Comparison of ENCODE assay signal across 16 cellular contexts in the genomic region with DNA sequence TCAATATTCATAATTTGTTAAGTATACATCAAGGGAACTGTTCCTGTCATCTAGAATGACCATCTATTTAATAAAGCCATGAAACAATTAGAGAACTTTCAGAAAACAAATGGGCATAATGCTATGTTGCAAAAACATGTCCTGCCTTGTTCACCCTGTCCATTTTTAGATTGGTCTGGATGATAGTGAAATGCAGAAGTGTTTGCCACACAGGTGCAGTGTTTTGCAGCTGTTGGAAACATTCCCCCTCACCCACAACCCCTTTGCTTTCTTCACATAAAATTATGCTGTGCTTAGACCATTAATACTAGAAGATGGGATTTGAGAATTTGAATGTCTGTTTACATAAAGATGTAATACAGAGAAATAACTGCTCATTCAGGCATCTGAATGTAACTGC. TPM values are rescaled to one million over a fixed set of nuclear protein-coding genes. Genes with fewer than 3 reads are reported as not detected.
DNase-seq lines count a peak whose midpoint lies in the region; ATAC-seq and TF ChIP-seq lines count a peak whose summit lies in the region.
"Had no signal": no experiment of that assay in that cellular context is flagged by ENCODE, and none has a peak within 500 bp of the region (broad histone marks: within the 10 kb centered on the region; RNA-seq: fewer than 3 reads in every experiment).

No MANE protein-coding gene starts in this region.

- H3K4me2 ChIP-seq in neural progenitor cell, result no peak overlapping the region

- no peaks in the 10 kb centered on the region for H3K27me3 ChIP-seq in neural progenitor cell
- no peaks in the 10 kb centered on the region for H3K27me3 ChIP-seq in BE2C
- H3K27me3 ChIP-seq: foreskin keratinocyte, pancreas, testis had no signal

- H3K79me2 ChIP-seq in neural progenitor cell (ENCODE audit: low read depth), result peaks cover 28% of the 10 kb centered on the region

- H3K36me3 Mint-ChIP-seq in memory B cell (peaks cover 9% of the 10 kb centered on the region), neural progenitor cell (peaks cover 18% of the 10 kb centered on the region)

- TF ChIP-seq CTCF in neural progenitor cell (IDR thresholded peaks at IDR 0.05) (no peak), BE2C (IDR thresholded peaks at IDR 0.05; ENCODE audit: low read depth, low read length) (no peak)

- H3K9me3 ChIP-seq in neural progenitor cell (ENCODE audit: low read depth), result no peaks in the 10 kb centered on the region
- no peaks in the 10 kb centered on the region for H3K9me3 ChIP-seq in BE2C
- H3K9me3 ChIP-seq: pancreas, testis had no signal

- no peak overlapping the region for H3K9ac ChIP-seq in neural progenitor cell

- H3K4me1 ChIP-seq in neural progenitor cell (no peaks in the 10 kb centered on the region), BE2C (peaks cover 10% of the 10 kb centered on the region)

- H3K4me3 Mint-ChIP-seq in memory B cell, result no peak overlapping the region
- no peak overlapping the region for H3K4me3 Mint-ChIP-seq in neural progenitor cell
- H3K4me3 Mint-ChIP-seq: activated CD4-positive, alpha-beta T cell treated with anti-CD3 and anti-CD28 coated beads for 36 hours; brain had no signal

- H3K4me1 Mint-ChIP-seq in memory B cell (peaks cover 53% of the 10 kb centered on the region), neural progenitor cell (no peaks in the 10 kb centered on the region)

- H3K9me3 Mint-ChIP-seq in memory B cell (no peaks in the 10 kb centered on the region), neural progenitor cell (peaks cover 7% of the 10 kb centered on the region)

- H3K4me3 ChIP-seq in neural progenitor cell (no peak overlapping the region), BE2C (ENCODE audit: low read depth, low read length) (no peak overlapping the region)
- H3K4me3 ChIP-seq: pancreas, testis had no signal

- ATAC-seq in GM18858 (IDR thresholded peaks at IDR 0.05; ENCODE audit: unreplicated experiment), result peak; percentile 45
- peak; percentile 58 for ATAC-seq in GM21515 (IDR thresholded peaks at IDR 0.05; ENCODE audit: unreplicated experiment)
- peak; percentile 53 for ATAC-seq in HG03442 (IDR thresholded peaks at IDR 0.05; ENCODE audit: unreplicated experiment)
- peak; percentile 79 for ATAC-seq in memory B cell (ENCODE audit: low read depth)
- ATAC-seq in GM18505 (IDR thresholded peaks at IDR 0.05; ENCODE audit: unreplicated experiment), result no peak
- ATAC-seq: foreskin keratinocyte, Panc1, pancreas had no signal

- no peaks in the 10 kb centered on the region for H3K36me3 ChIP-seq in neural progenitor cell
- no peaks in the 10 kb centered on the region for H3K36me3 ChIP-seq in BE2C
- H3K36me3 ChIP-seq: pancreas had no signal

- H3F3A ChIP-seq in neural progenitor cell (ENCODE audit: low read depth), result no peaks in the 10 kb centered on the region

- DNase-seq in memory B cell (ENCODE audit: low spot score in 2 of 2) (peak in 1 of 2 donors; percentile 17), neural progenitor cell (ENCODE audit: low spot score) (no peak), BE2C (no peak)
- DNase-seq: activated CD4-positive, alpha-beta T cell treated with anti-CD3 and anti-CD28 coated beads for 36 hours; COR-L47; foreskin keratinocyte; mesendoderm; pancreas; testis had no signal

- H3K27me3 Mint-ChIP-seq in memory B cell, result no peaks in the 10 kb centered on the region
- peaks cover 3% of the 10 kb centered on the region for H3K27me3 Mint-ChIP-seq in neural progenitor cell (ENCODE audit: insufficient read depth, low read depth)
- H3K27me3 Mint-ChIP-seq: activated CD4-positive, alpha-beta T cell treated with anti-CD3 and anti-CD28 coated beads for 36 hours had no signal

- no peak for TF ChIP-seq POLR2A in GM18505 (IDR thresholded peaks at IDR 0.05; ENCODE audit: borderline replicate concordance, extremely low read depth, insufficient read depth, insufficient read length)

- H2AFZ ChIP-seq in neural progenitor cell (replicated peaks), result no peak overlapping the region

- no peak overlapping the region for H3K27ac Mint-ChIP-seq in memory B cell
- H3K27ac Mint-ChIP-seq in neural progenitor cell, result no peak overlapping the region
- H3K27ac Mint-ChIP-seq: activated CD4-positive, alpha-beta T cell treated with anti-CD3 and anti-CD28 coated beads for 36 hours; activated T-helper 2 cell treated with anti-CD3 and anti-CD28 coated beads, Interferon-gamma antibody, Interleukin-2, Interleukin-4, amounts not matched to agents 10 μg/mL and 5 μg/mL and 100 μg/mL, durations not matched to agents 14 hours and 24 hours and 36 hours; brain had no signal

- no peak overlapping the region for H3K27ac ChIP-seq in neural progenitor cell
- H3K27ac ChIP-seq: foreskin keratinocyte, pancreas, testis had no signal

- no peaks in the 10 kb centered on the region for H4K20me1 ChIP-seq in neural progenitor cell (ENCODE audit: low read depth)

RNA-seq across cellular contexts. Expression of a gene that starts 36.5 kb away (rescaled TPM):
- total RNA-seq in neural progenitor cell (ENCODE audit: low replicate concordance), result 8.9 and 11.5 TPM in 2 replicates
- 11.9 TPM for polyA plus RNA-seq in BE2C (2012; ENCODE audit: insufficient read depth, insufficient read length, low read depth)
